Comparison of ENCODE assay signal across 7 cellular contexts in the genomic region with DNA sequence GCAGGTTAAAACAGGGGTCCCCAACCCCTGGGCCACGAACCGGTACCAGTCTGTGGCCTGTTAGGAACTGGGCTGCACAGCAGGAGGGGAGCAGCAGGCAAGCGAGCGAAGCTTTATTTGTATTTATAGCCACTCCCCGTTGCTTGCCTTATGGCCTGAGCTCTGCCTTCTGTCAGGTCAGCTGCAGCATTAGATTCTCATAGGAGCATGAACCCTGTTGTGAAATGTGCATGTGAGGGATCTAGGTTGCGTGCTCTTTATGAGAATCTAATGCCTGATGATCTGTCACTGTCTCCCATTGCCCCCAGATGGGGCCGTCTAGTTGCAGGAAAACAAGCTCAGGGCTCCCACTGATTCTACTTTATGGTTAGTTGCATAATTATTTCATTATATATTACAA. TPM values are rescaled to one million over a fixed set of nuclear protein-coding genes. Genes with fewer than 3 reads are reported as not detected.
DNase-seq lines count a peak whose midpoint lies in the region; ATAC-seq and TF ChIP-seq lines count a peak whose summit lies in the region.
"Not testable (repeated sequence)": the region's sequence is repeated elsewhere in the genome, so short reads cannot be mapped to it uniquely, and the experiment has no call there.

No MANE protein-coding gene starts in this region.

- not testable (repeated sequence) for H2AFZ ChIP-seq in Karpas-422 (ENCODE audit: low read length); OCI-LY7 (ENCODE audit: low read length); osteoblast (ENCODE audit: low read length)

- peaks cover 32% of the 10 kb centered on the region for H3K79me2 ChIP-seq in DOHH2 (ENCODE audit: control insufficient read depth, low read length)
- not testable (repeated sequence) for H3K79me2 ChIP-seq in Karpas-422 (ENCODE audit: low read length)
- peaks cover 30% of the 10 kb centered on the region; the same call in 1 of the 2 replicates for H3K79me2 ChIP-seq in OCI-LY7 (ENCODE audit: insufficient read depth, low read depth, low read length)
- H3K79me2 ChIP-seq in osteoblast (ENCODE audit: insufficient read depth, low read length): peaks cover 99% of the 10 kb centered on the region

- CTCF ChIA-PET in OCI-LY7 (lab: Charles Lee; ENCODE audit: unreplicated experiment): interaction anchor here (1.1 to 3.0 kb wide), 3 partner anchors 13 to 155 kb away, joined by 3 to 9 read pairs (median 3); no protein-coding TSS in a partner anchor

- intact Hi-C loops in OCI-LY7 (cut with micrococcal nuclease; ENCODE audit: unreplicated experiment): not testable (repeated sequence)

- H3K27ac ChIP-seq in DOHH2 (ENCODE audit: low read depth, low read length): peak overlapping the region; percentile 94; the same call in 1 of the 2 replicates
- not testable (repeated sequence) for H3K27ac ChIP-seq in Karpas-422 (ENCODE audit: low read length); OCI-LY7 (ENCODE audit: low read depth, low read length, poor library complexity, severe bottlenecking)
- H3K27ac ChIP-seq in brain microvascular endothelial cell: peak overlapping the region; percentile 26
- H3K27ac ChIP-seq in osteoblast (ENCODE audit: low read depth, low read length): peak overlapping the region; percentile 18

- BruUV-seq in OCI-LY7 (replicated peaks; lab: Mats Ljungman, UMichigan): not testable (repeated sequence)

- POLR2A ChIA-PET in OCI-LY7 (lab: Charles Lee): interaction anchor here (0.6 to 2.9 kb wide), 20 partner anchors 10 to 978 kb away, joined by 3 to 17 read pairs (median 3); no protein-coding TSS in a partner anchor

- not testable (repeated sequence) for H3K27me3 Mint-ChIP-seq in glutamatergic neuron (ENCODE audit: unreplicated experiment); stimulated activated naive B cell treated with anti-CD40 and anti-IgM and Interleukin-4, amounts not matched to agents 10 μg/mL and 1 μg/mL and 100 μg/mL, for 72 hours

- H3K9me2 ChIP-seq in DOHH2 (replicated peaks; ENCODE audit: control insufficient read depth, low read length); Karpas-422 (replicated peaks; ENCODE audit: insufficient read depth, low read length); OCI-LY7 (ENCODE audit: insufficient read depth, low read length): not testable (repeated sequence)

- not testable (repeated sequence) for H3K36me3 ChIP-seq in DOHH2 (ENCODE audit: control insufficient read depth, low read length); Karpas-422 (ENCODE audit: insufficient read depth, low read length); OCI-LY7 (ENCODE audit: insufficient read depth, low read length); brain microvascular endothelial cell (replicated peaks); osteoblast (ENCODE audit: insufficient read depth, low read length)

- peak overlapping the region; percentile 99 for H3K4me2 ChIP-seq in DOHH2 (ENCODE audit: low read length)
- H3K4me2 ChIP-seq in Karpas-422 (ENCODE audit: low read depth, low read length, poor library complexity, severe bottlenecking): peak overlapping the region; percentile 57
- peak overlapping the region; percentile 84 for H3K4me2 ChIP-seq in OCI-LY7 (ENCODE audit: low read length)
- not testable (repeated sequence) for H3K4me2 ChIP-seq in osteoblast (ENCODE audit: insufficient read depth, low read length)

- not testable (repeated sequence) for H3K4me3 Mint-ChIP-seq in glutamatergic neuron (ENCODE audit: unreplicated experiment); stimulated activated naive B cell treated with anti-CD40 and anti-IgM and Interleukin-4, amounts not matched to agents 10 μg/mL and 1 μg/mL and 100 μg/mL, for 72 hours

- in situ Hi-C loops in brain microvascular endothelial cell (cut with HindIII; ENCODE audit: low pct_ligation_motif_present, low sequenced_read_pairs): not testable (repeated sequence)

- not testable (repeated sequence) for H3K9me3 Mint-ChIP-seq in glutamatergic neuron (ENCODE audit: unreplicated experiment); stimulated activated naive B cell treated with anti-CD40 and anti-IgM and Interleukin-4, amounts not matched to agents 10 μg/mL and 1 μg/mL and 100 μg/mL, for 72 hours

- not testable (repeated sequence) for ATAC-seq in stimulated activated naive B cell treated with anti-CD40 and anti-IgM and Interleukin-4, amounts not matched to agents 10 μg/mL and 1 μg/mL and 100 μg/mL, for 72 hours (replicated peaks)

- H3K36me3 Mint-ChIP-seq in glutamatergic neuron (ENCODE audit: unreplicated experiment); stimulated activated naive B cell treated with anti-CD40 and anti-IgM and Interleukin-4, amounts not matched to agents 10 μg/mL and 1 μg/mL and 100 μg/mL, for 72 hours: not testable (repeated sequence)

- H3K27ac Mint-ChIP-seq in glutamatergic neuron (ENCODE audit: unreplicated experiment): peak overlapping the region; percentile 80
- peak overlapping the region; percentile 22 for H3K27ac Mint-ChIP-seq in stimulated activated naive B cell treated with anti-CD40 and anti-IgM and Interleukin-4, amounts not matched to agents 10 μg/mL and 1 μg/mL and 100 μg/mL, for 72 hours

- H3F3A ChIP-seq in DOHH2 (ENCODE audit: control insufficient read depth, insufficient read depth): peaks cover 16% of the 10 kb centered on the region

- peaks cover 22% of the 10 kb centered on the region for H3K4me1 Mint-ChIP-seq in glutamatergic neuron (ENCODE audit: low read depth, unreplicated experiment)
- H3K4me1 Mint-ChIP-seq in stimulated activated naive B cell treated with anti-CD40 and anti-IgM and Interleukin-4, amounts not matched to agents 10 μg/mL and 1 μg/mL and 100 μg/mL, for 72 hours: peaks cover 41 to 68% of the 10 kb centered on the region in 2 donors

- not testable (repeated sequence) for H3K9ac ChIP-seq in Karpas-422 (ENCODE audit: low read length)

- peak overlapping the region; percentile 76 for H3K4me3 ChIP-seq in DOHH2 (ENCODE audit: low read length)
- not testable (repeated sequence) for H3K4me3 ChIP-seq in Karpas-422 (ENCODE audit: low read length); OCI-LY7 (ENCODE audit: low read depth, low read length, poor library complexity, severe bottlenecking); brain microvascular endothelial cell (ENCODE audit: low read depth, low read length); osteoblast (ENCODE audit: insufficient read depth, low read length)

- peaks cover 70% of the 10 kb centered on the region for H3K4me1 ChIP-seq in DOHH2 (ENCODE audit: control insufficient read depth, low read length)
- H3K4me1 ChIP-seq in Karpas-422 (ENCODE audit: low read length): peaks cover 25% of the 10 kb centered on the region
- peaks cover 41% of the 10 kb centered on the region for H3K4me1 ChIP-seq in OCI-LY7 (ENCODE audit: insufficient read depth, low read length, poor library complexity, severe bottlenecking)
- H3K4me1 ChIP-seq in osteoblast (ENCODE audit: insufficient read depth, low read length): peaks cover 64% of the 10 kb centered on the region

- not testable (repeated sequence) for H3K27me3 ChIP-seq in DOHH2 (ENCODE audit: control insufficient read depth, low read length); Karpas-422 (ENCODE audit: low read length); brain microvascular endothelial cell (replicated peaks); osteoblast (ENCODE audit: insufficient read depth, low read length)

- not testable (repeated sequence) for DNase-seq in Karpas-422; OCI-LY7 (ENCODE audit: low spot score); brain microvascular endothelial cell; osteoblast (ENCODE audit: insufficient read length, low spot score, missing footprints); stimulated activated naive B cell treated with anti-CD40 and anti-IgM and Interleukin-4, amounts not matched to agents 10 μg/mL and 1 μg/mL and 100 μg/mL, for 72 hours
- DNase-seq in glutamatergic neuron: peak; percentile 30

- H4K20me1 ChIP-seq in DOHH2 (ENCODE audit: control insufficient read depth, insufficient read depth, low read depth, low read length): not testable (repeated sequence)
- H4K20me1 ChIP-seq in Karpas-422 (ENCODE audit: insufficient read depth, low read depth, low read length): peaks cover 18% of the 10 kb centered on the region; the same call in 1 of the 2 replicates
- H4K20me1 ChIP-seq in OCI-LY7 (ENCODE audit: insufficient read depth, low read length): peaks cover 12% of the 10 kb centered on the region; the same call in 1 of the 2 replicates
- H4K20me1 ChIP-seq in osteoblast (ENCODE audit: insufficient read depth, low read length): peaks cover 90% of the 10 kb centered on the region

- TF ChIP-seq CTCF in DOHH2 (IDR thresholded peaks at IDR 0.05; ENCODE audit: low read depth, low read length, poor library complexity, severe bottlenecking); OCI-LY7 (conservative IDR thresholded peaks at IDR 0.05; ENCODE audit: low read length); brain microvascular endothelial cell (IDR thresholded peaks at IDR 0.05; ENCODE audit: low read depth, low read length, missing control alignments); glutamatergic neuron (IDR thresholded peaks at IDR 0.05; ENCODE audit: partially characterized antibody, unreplicated experiment); osteoblast (IDR thresholded peaks at IDR 0.05; ENCODE audit: extremely low read depth, low read depth, low read length): not testable (repeated sequence)

- H3K9me3 ChIP-seq in DOHH2 (ENCODE audit: control insufficient read depth, insufficient read depth, low read length); Karpas-422 (ENCODE audit: low read length); OCI-LY7 (ENCODE audit: low read length); osteoblast (ENCODE audit: low read depth, low read length): not testable (repeated sequence)

RNA-seq across cellular contexts. Expression of a gene that starts 49.4 kb away (rescaled TPM):
- total RNA-seq in Karpas-422 (2014; rRNA removed; shearing (Covaris generic); ENCODE audit: low replicate concordance): 8.4 and 10.8 TPM in 2 replicates
- 24.2 and 26.3 TPM in 2 replicates for total RNA-seq in OCI-LY7 (2014; rRNA removed; shearing (Covaris generic))
- 32.0 and 42.1 TPM in 2 replicates for total RNA-seq in OCI-LY7 (2022)
- 51.8 TPM for total RNA-seq in glutamatergic neuron (ENCODE audit: unreplicated experiment)
- total RNA-seq in osteoblast: 903 and 966 TPM in 2 replicates

Comparison
In these comparisons a context has a peak if more than half of its experiments do, and no peak if none do; other contexts are left out.
1. RNA of a gene that starts 49.4 kb away (total RNA-seq): 903 to 966 TPM in osteoblast; 51.8 TPM in glutamatergic neuron (single experiment), 24.2 to 42.1 TPM in OCI-LY7 and 8.4 to 10.8 TPM in Karpas-422; every median in the first group is over 10 times any median in the second.